ENCODE assay signal across 19 cellular contexts in genomic region chr3:30203301-30203700, GRCh38.
DNase-seq lines count a peak whose midpoint lies in the region; FAIRE-seq and TF ChIP-seq lines count a peak whose summit lies in the region.
"Had no signal": no experiment of that assay in that cellular context is flagged by ENCODE, and none has a peak within 500 bp of the region (broad histone marks: within the 10 kb centered on the region; RNA-seq: fewer than 3 reads in every experiment).

No MANE protein-coding gene starts in this region.

- no peak for FAIRE-seq in GM19239 (lab: Jason Lieb, UNC)
- FAIRE-seq: A549, GM18507, HepG2, RCC 7860 had no signal

- H3K36me3 Mint-ChIP-seq in HFFc6 (ENCODE audit: low read depth) = peaks cover 19% of the 10 kb centered on the region; the same call in 1 of the 2 replicates
- no peaks in the 10 kb centered on the region for H3K36me3 Mint-ChIP-seq in glutamatergic neuron (ENCODE audit: unreplicated experiment)

- H3K4me3 ChIP-seq in AG09309 (ENCODE audit: control insufficient read depth, low read depth, low read length) = no peak overlapping the region
- H3K4me3 ChIP-seq in astrocyte of the spinal cord (ENCODE audit: low read depth, low read length) = no peak overlapping the region
- no peak overlapping the region for H3K4me3 ChIP-seq in foreskin fibroblast (ENCODE audit: low read depth in 1 of 2, low read length in 2 of 2)
- H3K4me3 ChIP-seq: A549; BLaER1 treated with 17β-estradiol and CSF1 and Interleukin-3, amounts not matched to agents 10 nM and 100 nM had no signal

- H3K9me3 Mint-ChIP-seq in HFFc6 = peaks cover 9% of the 10 kb centered on the region; the same call in 1 of the 2 replicates
- peaks cover 2% of the 10 kb centered on the region for H3K9me3 Mint-ChIP-seq in glutamatergic neuron (ENCODE audit: unreplicated experiment)

- peak overlapping the region; percentile 49; the same call in 1 of the 2 replicates for H3K4me3 Mint-ChIP-seq in HFFc6
- H3K4me3 Mint-ChIP-seq in glutamatergic neuron (ENCODE audit: unreplicated experiment) = no peak overlapping the region

- no peak for TF ChIP-seq CTCF in AG09309 (IDR thresholded peaks at IDR 0.05; ENCODE audit: control insufficient read depth, insufficient read depth, low read depth, low read length, missing control alignments)
- TF ChIP-seq CTCF in HFFc6 (IDR thresholded peaks at IDR 0.05) = no peak
- no peak for TF ChIP-seq CTCF in astrocyte of the spinal cord (IDR thresholded peaks at IDR 0.05; ENCODE audit: low read depth, low read length)
- no peak for TF ChIP-seq CTCF in foreskin fibroblast (IDR thresholded peaks at IDR 0.05; ENCODE audit: low read depth, low read length)
- no peak for TF ChIP-seq CTCF in glutamatergic neuron (IDR thresholded peaks at IDR 0.05; ENCODE audit: partially characterized antibody, unreplicated experiment)

- H3K27ac Mint-ChIP-seq in HFFc6 (peak overlapping the region; percentile 85), glutamatergic neuron (ENCODE audit: unreplicated experiment) (no peak overlapping the region)

- no peaks in the 10 kb centered on the region; the same call in 1 of the 2 replicates for H3K27me3 Mint-ChIP-seq in HFFc6 (ENCODE audit: insufficient read depth)
- H3K27me3 Mint-ChIP-seq in glutamatergic neuron (ENCODE audit: unreplicated experiment) = no peaks in the 10 kb centered on the region

- DNase-seq in AG09309 (ENCODE audit: low read depth) (peak; percentile 28), HFFc6 (peak; percentile 74), astrocyte of the spinal cord (ENCODE audit: low read depth, low spot score) (peak; percentile 49), foreskin fibroblast (peak; percentile 35 to 70), HPDE6-E6E7 (ENCODE audit: extremely low spot score) (no peak), glutamatergic neuron (no peak), NCI-H2081 (lab: John Stamatoyannopoulos, UW) (no peak), GM19239 (ENCODE audit: insufficient read length, low spot score) (no peak)
- DNase-seq: DMS 273 treated with DMSO at 0.1 percent for 48 hours, Kasumi-1, NCI-H1417, NCI-H1930, NCI-H510A, SHP77 treated with DMSO at 0.1 percent for 48 hours had no signal

- peaks cover 72% of the 10 kb centered on the region for H3K4me1 Mint-ChIP-seq in HFFc6 (ENCODE audit: low read depth)
- H3K4me1 Mint-ChIP-seq in glutamatergic neuron (ENCODE audit: low read depth, unreplicated experiment) = no peaks in the 10 kb centered on the region

- in situ Hi-C loops in astrocyte of the spinal cord (cut with HindIII; ENCODE audit: low sequenced_read_pairs) = no loop called here

Comparison
In these comparisons a context has a peak if more than half of its experiments do, and no peak if none do; other contexts are left out.
1. DNase-seq: peak in AG09309 (single experiment), HFFc6 (single experiment), astrocyte of the spinal cord (single experiment) and foreskin fibroblast (2 of 2); none in HPDE6-E6E7 (single experiment), glutamatergic neuron (single experiment), NCI-H2081 (0 of 2) and GM19239 (single experiment).